In the genomic region with DNA sequence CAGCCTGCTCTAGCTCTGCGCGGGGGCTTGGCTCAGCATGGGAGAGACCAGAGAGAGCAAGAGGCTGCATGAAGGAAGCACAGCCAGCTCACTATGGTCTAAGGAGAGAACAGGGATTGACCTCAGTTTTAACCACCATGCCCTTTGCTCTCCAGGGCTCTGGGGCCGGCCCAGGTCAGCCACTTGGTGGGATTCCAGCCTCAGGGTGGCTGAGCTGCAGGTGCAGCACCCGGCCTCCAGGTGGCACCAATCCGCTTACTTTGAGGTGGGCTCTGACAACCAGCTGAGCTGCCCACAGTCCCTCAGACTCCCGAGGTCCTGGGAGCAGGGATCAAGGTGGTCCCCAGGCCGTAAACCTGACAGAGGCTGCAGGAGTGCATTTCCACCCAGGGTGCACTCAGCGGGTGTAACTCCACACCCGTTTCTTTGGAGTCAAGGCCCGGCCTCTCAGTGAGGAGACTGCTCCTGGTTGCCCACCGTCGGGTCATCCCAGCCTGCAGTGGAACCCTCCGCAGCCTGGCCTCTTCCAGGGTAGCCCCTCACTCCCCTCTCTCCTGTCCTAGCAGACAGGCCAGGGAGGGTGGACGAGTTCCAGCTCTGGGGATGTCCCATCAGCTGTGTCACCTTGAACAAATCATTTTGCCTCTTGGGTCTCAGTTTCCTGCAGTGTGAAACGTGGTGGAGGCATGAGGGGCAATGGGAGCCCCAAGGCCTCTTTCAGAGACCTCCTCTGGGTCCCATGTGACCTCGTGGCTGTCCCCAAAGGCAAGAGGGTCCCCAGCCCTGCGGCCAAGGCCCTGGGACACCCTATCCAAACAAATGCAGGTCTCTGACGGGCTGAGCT, we compare ENCODE assay signal across 8 cellular contexts. TPM values are rescaled to one million over a fixed set of nuclear protein-coding genes. Genes with fewer than 3 reads are reported as not detected.
DNase-seq lines count a peak whose midpoint lies in the region; ATAC-seq and TF ChIP-seq lines count a peak whose summit lies in the region.

No MANE protein-coding gene starts in this region.

- in situ Hi-C loops in ACHN (cut with HindIII; ENCODE audit: low pct_ligation_motif_present, low pct_unique_long_range_greater_than_20kb, low sequenced_read_pairs): no loop called here

- H3K27ac ChIP-seq in endodermal cell (ENCODE audit: low read depth, low read length): no peak overlapping the region
- H3K27ac ChIP-seq in mucosa of rectum (ENCODE audit: low read depth in 2 of 2, low read length in 2 of 2): no peak overlapping the region

- H3K36me3 Mint-ChIP-seq in endodermal cell (ENCODE audit: low read depth): peaks cover 1% of the 10 kb centered on the region
- H3K36me3 Mint-ChIP-seq in stimulated activated naive B cell treated with anti-CD40 and anti-IgM and Interleukin-4, amounts not matched to agents 10 μg/mL and 1 μg/mL and 100 μg/mL, for 72 hours: no peaks in the 10 kb centered on the region

- no peaks in the 10 kb centered on the region for H3K36me3 ChIP-seq in endodermal cell (ENCODE audit: control insufficient read depth, insufficient read depth, low read length)
- H3K36me3 ChIP-seq in mucosa of rectum (ENCODE audit: control insufficient read depth in 2 of 2, insufficient read depth in 2 of 2, low read length in 2 of 2): no peaks in the 10 kb centered on the region

- peaks cover 7% of the 10 kb centered on the region for H3K9me3 Mint-ChIP-seq in endodermal cell
- no peaks in the 10 kb centered on the region for H3K9me3 Mint-ChIP-seq in stimulated activated naive B cell treated with anti-CD40 and anti-IgM and Interleukin-4, amounts not matched to agents 10 μg/mL and 1 μg/mL and 100 μg/mL, for 72 hours

- ATAC-seq in stimulated activated naive B cell treated with anti-CD40 and anti-IgM and Interleukin-4, amounts not matched to agents 10 μg/mL and 1 μg/mL and 100 μg/mL, for 72 hours (replicated peaks): peak; percentile 55 to 60
- no peak for ATAC-seq in HG02642 (IDR thresholded peaks at IDR 0.05; ENCODE audit: poor library complexity, unreplicated experiment)

- H3K27me3 ChIP-seq in endodermal cell (ENCODE audit: control insufficient read depth, insufficient read depth, low read length, poor library complexity, severe bottlenecking): peaks cover 49% of the 10 kb centered on the region
- H3K27me3 ChIP-seq in mucosa of rectum (ENCODE audit: control insufficient read depth in 2 of 2, insufficient read depth in 2 of 2, low read length in 2 of 2): peaks cover 0 to 5% of the 10 kb centered on the region in 2 donors

- no peak overlapping the region for H3K27ac Mint-ChIP-seq in endodermal cell
- H3K27ac Mint-ChIP-seq in stimulated activated naive B cell treated with anti-CD40 and anti-IgM and Interleukin-4, amounts not matched to agents 10 μg/mL and 1 μg/mL and 100 μg/mL, for 72 hours: no peak overlapping the region

- no peak overlapping the region for H3K9ac ChIP-seq in endodermal cell (ENCODE audit: extremely low read depth, low read length, poor library complexity, severe bottlenecking)
- H3K9ac ChIP-seq in mucosa of rectum (ENCODE audit: low read depth in 1 of 2, low read length in 2 of 2): peak overlapping the region; percentile 38 to 51

- H3K4me3 ChIP-seq in endodermal cell (ENCODE audit: low read length): peak overlapping the region; percentile 66
- H3K4me3 ChIP-seq in mucosa of rectum (ENCODE audit: low read length in 2 of 2): peak overlapping the region; percentile 37 to 46

- H3K4me1 Mint-ChIP-seq in endodermal cell: peaks cover 6% of the 10 kb centered on the region
- H3K4me1 Mint-ChIP-seq in stimulated activated naive B cell treated with anti-CD40 and anti-IgM and Interleukin-4, amounts not matched to agents 10 μg/mL and 1 μg/mL and 100 μg/mL, for 72 hours: peaks cover 11 to 27% of the 10 kb centered on the region in 2 donors

- H3K4me3 Mint-ChIP-seq in endodermal cell: peak overlapping the region; percentile 46
- H3K4me3 Mint-ChIP-seq in stimulated activated naive B cell treated with anti-CD40 and anti-IgM and Interleukin-4, amounts not matched to agents 10 μg/mL and 1 μg/mL and 100 μg/mL, for 72 hours: peak overlapping the region in 1 of 2 donors; percentile 79

- H3K27me3 Mint-ChIP-seq in endodermal cell (ENCODE audit: insufficient read depth): peaks cover 43% of the 10 kb centered on the region
- H3K27me3 Mint-ChIP-seq in stimulated activated naive B cell treated with anti-CD40 and anti-IgM and Interleukin-4, amounts not matched to agents 10 μg/mL and 1 μg/mL and 100 μg/mL, for 72 hours: peaks cover 47 to 52% of the 10 kb centered on the region in 2 donors

- 51 to 53% methylated on average over 13 to 18 of the region's 18 CpGs for WGBS in endodermal cell (ENCODE audit: insufficient coverage in 1 of 2, insufficient read length in 1 of 2), 2 experiments

- TF ChIP-seq CTCF in GM12874 (IDR thresholded peaks at IDR 0.05; ENCODE audit: insufficient read depth, low read depth, low read length) (peak; percentile 95), endodermal cell (conservative IDR thresholded peaks at IDR 0.05) (peak; percentile 95)

- DNase-seq in ACHN (peak; percentile 57), NCI-H2196 treated with DMSO at 0.1 percent for 48 hours (lab: John Stamatoyannopoulos, UW; ENCODE audit: unreplicated experiment) (peak; percentile 40), endodermal cell (peak; percentile 96)
- peak; percentile 14 to 37 for DNase-seq in activated CD8-positive, alpha-beta memory T cell treated with anti-CD3 and anti-CD28 coated beads for 1 hour (ENCODE audit: extremely low read depth in 1 of 2, low read depth in 1 of 2)
- peak; percentile 36 for DNase-seq in stimulated activated naive B cell treated with anti-CD40 and anti-IgM and Interleukin-4, amounts not matched to agents 10 μg/mL and 1 μg/mL and 100 μg/mL, for 72 hours

- H3K4me1 ChIP-seq in endodermal cell (ENCODE audit: control insufficient read depth, insufficient read depth, low read length): peaks cover 7% of the 10 kb centered on the region
- H3K4me1 ChIP-seq in mucosa of rectum (ENCODE audit: control insufficient read depth in 2 of 2, insufficient read depth in 2 of 2, low read length in 2 of 2): peaks cover 11 to 14% of the 10 kb centered on the region in 2 donors

- no peaks in the 10 kb centered on the region for H3K9me3 ChIP-seq in endodermal cell (ENCODE audit: control insufficient read depth, low read length)
- H3K9me3 ChIP-seq in mucosa of rectum (ENCODE audit: control insufficient read depth in 2 of 2, low read length in 2 of 2): no peaks in the 10 kb centered on the region

RNA-seq across cellular contexts. Expression of a gene that starts 0.6 kb away (rescaled TPM):
- total RNA-seq in endodermal cell: 1 to 10 TPM in 1 of 2 donors, under 1 TPM in 1; 0.73 to 1.5 TPM
- 0.57 TPM for polyA plus RNA-seq in endodermal cell (2013, experiment 1 of 2)
- polyA plus RNA-seq in endodermal cell (2013, experiment 2 of 2): 0.79 TPM

RNA-seq across cellular contexts. Expression of a gene that starts 32.6 kb away (rescaled TPM):
- total RNA-seq in endodermal cell: not detected
- polyA plus RNA-seq in endodermal cell (2013, experiment 1 of 2): not detected
- polyA plus RNA-seq in endodermal cell (2013, experiment 2 of 2): not detected

RNA-seq across cellular contexts. Expression of a gene that starts 48.5 kb away (rescaled TPM):
- 10 to 100 TPM; 72.8 to 82.0 TPM for total RNA-seq in endodermal cell
- polyA plus RNA-seq in endodermal cell (2013, experiment 1 of 2): 52.4 TPM
- 54.7 TPM for polyA plus RNA-seq in endodermal cell (2013, experiment 2 of 2)

Comparison
In these comparisons a context has a peak if more than half of its experiments do, and no peak if none do; other contexts are left out.
1. DNase-seq: peak in every context shown above with its lines; median percentile 96 in endodermal cell; 57 in ACHN; 40 in NCI-H2196 treated with DMSO at 0.1 percent for 48 hours; 36 in stimulated activated naive B cell treated with anti-CD40 and anti-IgM and Interleukin-4, amounts not matched to agents 10 μg/mL and 1 μg/mL and 100 μg/mL, for 72 hours; 26 in activated CD8-positive, alpha-beta memory T cell treated with anti-CD3 and anti-CD28 coated beads for 1 hour.